15 cellular contexts compared by ENCODE assay signal in genomic region chr2:239817011-239817490, GRCh38.
DNase-seq lines count a peak whose midpoint lies in the region; ATAC-seq and TF ChIP-seq lines count a peak whose summit lies in the region.
"Had no signal": no experiment of that assay in that cellular context is flagged by ENCODE, and none has a peak within 500 bp of the region (broad histone marks: within the 10 kb centered on the region; RNA-seq: fewer than 3 reads in every experiment).

No MANE protein-coding gene starts in this region.

- TF ChIP-seq CTCF in stomach (IDR thresholded peaks at IDR 0.05) (no peak), smooth muscle cell (IDR thresholded peaks at IDR 0.05; ENCODE audit: borderline replicate concordance, insufficient read depth, poor library complexity, severe bottlenecking) (no peak), PC-3 (conservative IDR thresholded peaks at IDR 0.05; ENCODE audit: low read depth, low read length) (no peak)

- DNase-seq in mesenteric fat pad (ENCODE audit: low spot score), result peak; percentile 80
- DNase-seq in stomach, result peak; percentile 15
- DNase-seq in smooth muscle cell (lab: John Stamatoyannopoulos, UW; ENCODE audit: unreplicated experiment), result no peak
- DNase-seq in PC-3, result no peak
- DNase-seq: CD8-positive, alpha-beta memory T cell; DND-41; NCI-H1417; NCI-H1930; NCI-H526 treated with DMSO at 0.1 percent for 48 hours had no signal

- POLR2A ChIA-PET in PC-3 (lab: Charles Lee; ENCODE audit: unreplicated experiment), result no interaction called here

- H3K79me2 ChIP-seq in smooth muscle cell (ENCODE audit: low read depth), result no peaks in the 10 kb centered on the region
- H3K79me2 ChIP-seq in PC-3 (ENCODE audit: low read length), result no peaks in the 10 kb centered on the region

- H3K36me3 ChIP-seq in BLaER1 (no peaks in the 10 kb centered on the region), stomach (no peaks in the 10 kb centered on the region), smooth muscle cell (ENCODE audit: low read depth) (no peaks in the 10 kb centered on the region), PC-3 (ENCODE audit: low read depth, low read length) (no peaks in the 10 kb centered on the region)
- H3K36me3 ChIP-seq in BLaER1 treated with 17β-estradiol and CSF1 and Interleukin-3, amounts not matched to agents 10 nM and 100 nM, result no peaks in the 10 kb centered on the region

- H3K9me2 ChIP-seq in PC-3 (replicated peaks; ENCODE audit: low read length), result no peaks in the 10 kb centered on the region

- CTCF ChIA-PET in PC-3 (lab: Charles Lee), result no interaction called here

- H3K4me1 ChIP-seq in BLaER1, result peaks cover 74% of the 10 kb centered on the region
- H3K4me1 ChIP-seq in BLaER1 treated with 17β-estradiol and CSF1 and Interleukin-3, amounts not matched to agents 10 nM and 100 nM, result peaks cover 51 to 73% (median 69%) of the 10 kb centered on the region in 10 experiments
- H3K4me1 ChIP-seq in stomach, result peaks cover 0 to 32% (median 1%) of the 10 kb centered on the region in 4 donors
- H3K4me1 ChIP-seq in smooth muscle cell (ENCODE audit: low read depth), result no peaks in the 10 kb centered on the region
- H3K4me1 ChIP-seq in PC-3 (ENCODE audit: insufficient read depth, low read length), result no peaks in the 10 kb centered on the region; the same call in 1 of the 2 replicates

- no peak for TF ChIP-seq EP300 in stomach (IDR thresholded peaks at IDR 0.05)

- H4K20me1 ChIP-seq in BLaER1 (no peaks in the 10 kb centered on the region), smooth muscle cell (ENCODE audit: low read depth) (no peaks in the 10 kb centered on the region), PC-3 (ENCODE audit: low read length) (no peaks in the 10 kb centered on the region)
- no peaks in the 10 kb centered on the region; a peak in 1 of 22 replicates for H4K20me1 ChIP-seq in BLaER1 treated with 17β-estradiol and CSF1 and Interleukin-3, amounts not matched to agents 10 nM and 100 nM

- H3K27me3 ChIP-seq in BLaER1, result no peaks in the 10 kb centered on the region
- no peaks in the 10 kb centered on the region for H3K27me3 ChIP-seq in BLaER1 treated with 17β-estradiol and CSF1 and Interleukin-3, amounts not matched to agents 10 nM and 100 nM
- peaks cover 0 to 4% (median 0%) of the 10 kb centered on the region in 3 donors for H3K27me3 ChIP-seq in stomach
- no peaks in the 10 kb centered on the region for H3K27me3 ChIP-seq in smooth muscle cell (ENCODE audit: low read depth)
- H3K27me3 ChIP-seq in PC-3 (ENCODE audit: low read length), result peaks cover 20% of the 10 kb centered on the region

- no peaks in the 10 kb centered on the region for H3F3A ChIP-seq in smooth muscle cell (ENCODE audit: low read depth)
- H3F3A ChIP-seq in PC-3 (ENCODE audit: low read length, unreplicated experiment), result no peaks in the 10 kb centered on the region

- WGBS in stomach, 5 donors, result 66 to 81% (median 76%) methylated on average over 10 of the region's 10 CpGs
- WGBS in smooth muscle cell (ENCODE audit: low lambda C conversion rate), result 78% methylated on average over 10 of the region's 10 CpGs

- intact Hi-C loops in stomach (cut with DNase I; ENCODE audit: low total_unique reads), result no loop called here
- intact Hi-C loops in PC-3 (cut with micrococcal nuclease), result no loop called here

- peak overlapping the region; percentile 55 for H3K4me2 ChIP-seq in BLaER1
- peak overlapping the region; percentile 60 to 91 (median 67) for H3K4me2 ChIP-seq in BLaER1 treated with 17β-estradiol and CSF1 and Interleukin-3, amounts not matched to agents 10 nM and 100 nM
- no peak overlapping the region for H3K4me2 ChIP-seq in smooth muscle cell
- no peak overlapping the region for H3K4me2 ChIP-seq in PC-3 (ENCODE audit: low read length)
- H3K4me2 ChIP-seq: GM23338 had no signal

- H3K4me3 ChIP-seq in BLaER1, result no peak overlapping the region
- no peak overlapping the region for H3K4me3 ChIP-seq in BLaER1 treated with 17β-estradiol and CSF1 and Interleukin-3, amounts not matched to agents 10 nM and 100 nM
- no peak overlapping the region for H3K4me3 ChIP-seq in stomach
- H3K4me3 ChIP-seq in smooth muscle cell, result no peak overlapping the region
- no peak overlapping the region for H3K4me3 ChIP-seq in PC-3 (ENCODE audit: low read length)
- H3K4me3 ChIP-seq: GM12878, GM23338 had no signal

- TF ChIP-seq POLR2A in stomach (IDR thresholded peaks at IDR 0.05), result no peak

- no TSS peak for BruUV-seq in PC-3 (replicated peaks; lab: Mats Ljungman, UMichigan)

- no peaks in the 10 kb centered on the region for H3K9me3 ChIP-seq in BLaER1
- H3K9me3 ChIP-seq in BLaER1 treated with 17β-estradiol and CSF1 and Interleukin-3, amounts not matched to agents 10 nM and 100 nM (replicated peaks in 1 of 11), result peaks cover 0 to 13% (median 0%) of the 10 kb centered on the region in 11 experiments; a peak in 1 of 22 replicates
- no peaks in the 10 kb centered on the region for H3K9me3 ChIP-seq in stomach
- H3K9me3 ChIP-seq in smooth muscle cell (replicated peaks; ENCODE audit: low read depth), result no peaks in the 10 kb centered on the region
- H3K9me3 ChIP-seq in PC-3 (ENCODE audit: low read length), result no peaks in the 10 kb centered on the region

- ATAC-seq in GM18868 (IDR thresholded peaks at IDR 0.05; ENCODE audit: unreplicated experiment) (no peak), PC-3 (no peak)
- ATAC-seq: GM12878, GM23338 had no signal

- peak overlapping the region; percentile 27 for H3K27ac ChIP-seq in BLaER1
- H3K27ac ChIP-seq in BLaER1 treated with 17β-estradiol and CSF1 and Interleukin-3, amounts not matched to agents 10 nM and 100 nM, result peak overlapping the region in 2 of 11 experiments; percentile 1 to 11; a peak in 1 of 22 replicates
- peak overlapping the region in 1 of 5 donors; percentile 57 for H3K27ac ChIP-seq in stomach
- H3K27ac ChIP-seq in smooth muscle cell (ENCODE audit: low read depth), result no peak overlapping the region
- H3K27ac ChIP-seq in PC-3 (ENCODE audit: low read length), result no peak overlapping the region
- H3K27ac ChIP-seq: HL-60 had no signal

- no peak overlapping the region for H3K9ac ChIP-seq in BLaER1
- H3K9ac ChIP-seq in BLaER1 treated with 17β-estradiol and CSF1 and Interleukin-3, amounts not matched to agents 10 nM and 100 nM, result no peak overlapping the region
- no peak overlapping the region for H3K9ac ChIP-seq in smooth muscle cell (ENCODE audit: low read depth)
- no peak overlapping the region for H3K9ac ChIP-seq in PC-3 (ENCODE audit: low read length)

- H2AFZ ChIP-seq in smooth muscle cell (ENCODE audit: low read depth) (no peak overlapping the region), PC-3 (ENCODE audit: low read length) (no peak overlapping the region)
- H2AFZ ChIP-seq: GM23338 had no signal

Comparison
In these comparisons a context has a peak if more than half of its experiments do, and no peak if none do; other contexts are left out.
1. H3K4me2 ChIP-seq: peak in BLaER1 (single experiment) and BLaER1 treated with 17β-estradiol and CSF1 and Interleukin-3, amounts not matched to agents 10 nM and 100 nM (11 of 11); none in smooth muscle cell (single experiment) and PC-3 (single experiment).
2. DNase-seq: peak in mesenteric fat pad (single experiment) and stomach (single experiment); none in smooth muscle cell (single experiment) and PC-3 (single experiment).